ENCODE assay signal across 8 cellular contexts in genomic region chr19:55581145-55581827, GRCh38.
A peak's percentile ranks its signal among the peaks of the same experiment; 100 is the strongest.
DNase-seq lines count a peak whose midpoint lies in the region; ATAC-seq and TF ChIP-seq lines count a peak whose summit lies in the region.

No MANE protein-coding gene starts in this region.

- no peaks in the 10 kb centered on the region for H4K20me1 ChIP-seq in OCI-LY3 (ENCODE audit: insufficient read depth, low read length)

- no peak for ATAC-seq in GM18909 (IDR thresholded peaks at IDR 0.05; ENCODE audit: poor library complexity, unreplicated experiment)

- no peak for TF ChIP-seq CTCF in OCI-LY3 (IDR thresholded peaks at IDR 0.05; ENCODE audit: low read depth, low read length)

- H3K4me1 ChIP-seq in OCI-LY3 (ENCODE audit: low read length): peaks cover 14% of the 10 kb centered on the region
- no peaks in the 10 kb centered on the region for H3K4me1 ChIP-seq in endocrine pancreas (ENCODE audit: control insufficient read depth, insufficient read depth, low read length)
- peaks cover 7% of the 10 kb centered on the region for H3K4me1 ChIP-seq in neuron (ENCODE audit: insufficient read depth, low read length)

- peaks cover 18% of the 10 kb centered on the region for H3K36me3 ChIP-seq in OCI-LY3 (replicated peaks; ENCODE audit: low read depth, low read length)
- H3K36me3 ChIP-seq in endocrine pancreas (ENCODE audit: control insufficient read depth, insufficient read depth, low read length): no peaks in the 10 kb centered on the region
- H3K36me3 ChIP-seq in neuron (ENCODE audit: insufficient read depth, low read length): peaks cover 17% of the 10 kb centered on the region

- peak overlapping the region; percentile 95 for H3K4me2 ChIP-seq in OCI-LY3 (ENCODE audit: low read length)

- H3K4me3 ChIP-seq in OCI-LY3 (ENCODE audit: low read length): peak overlapping the region; percentile 88
- peak overlapping the region; percentile 61 for H3K4me3 ChIP-seq in endocrine pancreas (ENCODE audit: control insufficient read depth, insufficient read depth, low read length)
- peak overlapping the region; percentile 96 for H3K4me3 ChIP-seq in neuron (ENCODE audit: low read length)

- no peaks in the 10 kb centered on the region for H3K27me3 ChIP-seq in OCI-LY3 (ENCODE audit: low read depth, low read length)
- H3K27me3 ChIP-seq in endocrine pancreas (ENCODE audit: control insufficient read depth, insufficient read depth, low read length): no peaks in the 10 kb centered on the region
- H3K27me3 ChIP-seq in neuron (ENCODE audit: insufficient read depth, low read length): no peaks in the 10 kb centered on the region

- H2AFZ ChIP-seq in OCI-LY3 (ENCODE audit: low read depth, low read length): peak overlapping the region; percentile 75
- H2AFZ ChIP-seq in neuron (ENCODE audit: low read depth, low read length): peak overlapping the region; percentile 14

- peak overlapping the region; percentile 98 for H3K9ac ChIP-seq in OCI-LY3 (ENCODE audit: low read length)
- peak overlapping the region; percentile 49 for H3K9ac ChIP-seq in endocrine pancreas (ENCODE audit: control insufficient read depth, insufficient read depth, low read length)

- peaks cover 27% of the 10 kb centered on the region for H3K79me2 ChIP-seq in OCI-LY3 (ENCODE audit: low read length)

- H3K9me3 ChIP-seq in OCI-LY3 (ENCODE audit: insufficient read depth, low read length) (no peaks in the 10 kb centered on the region), endocrine pancreas (ENCODE audit: control insufficient read depth, low read length) (no peaks in the 10 kb centered on the region), neuron (ENCODE audit: low read length) (no peaks in the 10 kb centered on the region)

- DNase-seq in ELR (ENCODE audit: low read depth): peak; percentile 34
- DNase-seq in SIG-M5 (lab: John Stamatoyannopoulos, UW): no peak
- no peak for DNase-seq in NCI-H510A (lab: John Stamatoyannopoulos, UW)
- no peak for DNase-seq in NCI-H524 treated with DMSO at 0.1 percent for 48 hours (lab: John Stamatoyannopoulos, UW)

- H3K27ac ChIP-seq in OCI-LY3 (ENCODE audit: low read length): peak overlapping the region; percentile 69
